14 cellular contexts compared by ENCODE assay signal in genomic region chr22:25452116-25452700, GRCh38.
DNase-seq lines count a peak whose midpoint lies in the region; ATAC-seq and TF ChIP-seq lines count a peak whose summit lies in the region.
"Had no signal": no experiment of that assay in that cellular context is flagged by ENCODE, and none has a peak within 500 bp of the region (broad histone marks: within the 10 kb centered on the region; RNA-seq: fewer than 3 reads in every experiment).

No MANE protein-coding gene starts in this region.

- H3K27me3 ChIP-seq in subcutaneous abdominal adipose tissue (ENCODE audit: control insufficient read depth in 5 of 5, insufficient read depth in 4 of 5, low read length in 5 of 5) (no peaks in the 10 kb centered on the region), left lung (no peaks in the 10 kb centered on the region)
- H3K27me3 ChIP-seq: ascending aorta had no signal

- peak overlapping the region in 4 of 5 donors; percentile 1 to 64 (median 43) for H3K9ac ChIP-seq in subcutaneous abdominal adipose tissue (ENCODE audit: low read length in 5 of 5)

- POLR2A ChIA-PET in activated naive CD8-positive, alpha-beta T cell treated with anti-CD3 and anti-CD28 coated beads, Interleukin-2, amount 10 ng/mL, durations not matched to agents 7 days and 5 days (lab: Charles Lee), result no interaction called here

- peak overlapping the region; percentile 7 to 75 for H3K27ac Mint-ChIP-seq in activated naive CD4-positive, alpha-beta T cell treated with anti-CD3 and anti-CD28 coated beads, Interleukin-2, amount 50 U/mL, for 72 hours
- H3K27ac Mint-ChIP-seq in activated naive CD4-positive, alpha-beta T cell treated with anti-CD3 and anti-CD28 coated beads, Interleukin-2, amount 10 ng/mL, durations not matched to agents 7 days and 5 days, result no peak overlapping the region
- peak overlapping the region; percentile 44 for H3K27ac Mint-ChIP-seq in activated naive CD8-positive, alpha-beta T cell treated with anti-CD3 and anti-CD28 coated beads, Interleukin-2, amount 10 ng/mL, durations not matched to agents 7 days and 5 days

- H3K36me3 ChIP-seq in subcutaneous abdominal adipose tissue (ENCODE audit: control insufficient read depth in 5 of 5, insufficient read depth in 5 of 5, low read length in 5 of 5) (peaks cover 5 to 21% (median 10%) of the 10 kb centered on the region in 5 donors), left lung (peaks cover 0 to 41% of the 10 kb centered on the region in 2 donors)

- H3K4me1 ChIP-seq in subcutaneous abdominal adipose tissue (ENCODE audit: control insufficient read depth in 5 of 5, insufficient read depth in 5 of 5, low read length in 5 of 5) (peaks cover 3 to 34% (median 29%) of the 10 kb centered on the region in 5 donors), left lung (peaks cover 7 to 46% of the 10 kb centered on the region in 2 donors)

- CTCF ChIA-PET in activated naive CD4-positive, alpha-beta T cell treated with anti-CD3 and anti-CD28 coated beads, Interleukin-2, amount 10 ng/mL, durations not matched to agents 7 days and 5 days (lab: Charles Lee), result no interaction called here

- no peak for DNase-seq in activated naive CD4-positive, alpha-beta T cell treated with anti-CD3 and anti-CD28 coated beads, Interleukin-2, amount 50 U/mL, for 72 hours (ENCODE audit: low spot score in 2 of 2)
- DNase-seq in activated naive CD4-positive, alpha-beta T cell treated with anti-CD3 and anti-CD28 coated beads, Interleukin-2, amount 10 ng/mL, durations not matched to agents 7 days and 5 days, result no peak
- no peak for DNase-seq in activated naive CD8-positive, alpha-beta T cell treated with anti-CD3 and anti-CD28 coated beads, Interleukin-2, amount 10 ng/mL, durations not matched to agents 7 days and 5 days
- DNase-seq in fibroblast of the aortic adventitia (ENCODE audit: low read depth) (peak; percentile 74), left lung (no peak), substantia nigra (lab: John Stamatoyannopoulos, UW) (no peak)
- DNase-seq: DMS79; NCI-H2029; NCI-H82; SHP77; stimulated activated CD4-positive, alpha-beta T cell treated with anti-CD3 and anti-CD28 coated beads, Interleukin-2, amount 100 ng/mL, for 24 hours had no signal

- peaks cover 5% of the 10 kb centered on the region for H3K27me3 Mint-ChIP-seq in activated naive CD4-positive, alpha-beta T cell treated with anti-CD3 and anti-CD28 coated beads, Interleukin-2, amount 10 ng/mL, durations not matched to agents 7 days and 5 days
- no peaks in the 10 kb centered on the region for H3K27me3 Mint-ChIP-seq in activated naive CD8-positive, alpha-beta T cell treated with anti-CD3 and anti-CD28 coated beads, Interleukin-2, amount 10 ng/mL, durations not matched to agents 7 days and 5 days

- H3K27ac ChIP-seq in subcutaneous abdominal adipose tissue (ENCODE audit: low read depth, low read length) (no peak overlapping the region), left lung (no peak overlapping the region), substantia nigra (ENCODE audit: low read depth, low read length, poor library complexity, severe bottlenecking) (no peak overlapping the region)
- H3K27ac ChIP-seq: ascending aorta had no signal

- H3K4me3 ChIP-seq in fibroblast of the aortic adventitia (ENCODE audit: low read depth, low read length) (peak overlapping the region; percentile 55), subcutaneous abdominal adipose tissue (ENCODE audit: low read depth in 1 of 5, low read length in 5 of 5) (peak overlapping the region in 4 of 5 donors; percentile 1 to 48 (median 24)), left lung (no peak overlapping the region)

- H3K9me3 Mint-ChIP-seq in activated naive CD4-positive, alpha-beta T cell treated with anti-CD3 and anti-CD28 coated beads, Interleukin-2, amount 50 U/mL, for 72 hours, result no peaks in the 10 kb centered on the region
- H3K9me3 Mint-ChIP-seq in activated naive CD4-positive, alpha-beta T cell treated with anti-CD3 and anti-CD28 coated beads, Interleukin-2, amount 10 ng/mL, durations not matched to agents 7 days and 5 days, result no peaks in the 10 kb centered on the region
- no peaks in the 10 kb centered on the region for H3K9me3 Mint-ChIP-seq in activated naive CD8-positive, alpha-beta T cell treated with anti-CD3 and anti-CD28 coated beads, Interleukin-2, amount 10 ng/mL, durations not matched to agents 7 days and 5 days

- no peak for ATAC-seq in activated naive CD4-positive, alpha-beta T cell treated with anti-CD3 and anti-CD28 coated beads, Interleukin-2, amount 50 U/mL, for 72 hours
- no peak for ATAC-seq in activated naive CD8-positive, alpha-beta T cell treated with anti-CD3 and anti-CD28 coated beads, Interleukin-2, amount 10 ng/mL, durations not matched to agents 7 days and 5 days (ENCODE audit: low read depth)
- ATAC-seq in left lung (no peak), GM21360 (IDR thresholded peaks at IDR 0.05; ENCODE audit: unreplicated experiment) (no peak)

- H3K9me3 ChIP-seq in subcutaneous abdominal adipose tissue (ENCODE audit: control insufficient read depth in 5 of 5, low read length in 5 of 5), result no peaks in the 10 kb centered on the region
- H3K9me3 ChIP-seq in left lung, result no peaks in the 10 kb centered on the region
- H3K9me3 ChIP-seq: ascending aorta had no signal

- H3K4me1 Mint-ChIP-seq in activated naive CD4-positive, alpha-beta T cell treated with anti-CD3 and anti-CD28 coated beads, Interleukin-2, amount 10 ng/mL, durations not matched to agents 7 days and 5 days, result peaks cover 56% of the 10 kb centered on the region
- H3K4me1 Mint-ChIP-seq in activated naive CD8-positive, alpha-beta T cell treated with anti-CD3 and anti-CD28 coated beads, Interleukin-2, amount 10 ng/mL, durations not matched to agents 7 days and 5 days, result peaks cover 50% of the 10 kb centered on the region

- H3K36me3 Mint-ChIP-seq in activated naive CD4-positive, alpha-beta T cell treated with anti-CD3 and anti-CD28 coated beads, Interleukin-2, amount 50 U/mL, for 72 hours, result peaks cover 21 to 47% of the 10 kb centered on the region in 2 donors
- peaks cover 34% of the 10 kb centered on the region for H3K36me3 Mint-ChIP-seq in activated naive CD4-positive, alpha-beta T cell treated with anti-CD3 and anti-CD28 coated beads, Interleukin-2, amount 10 ng/mL, durations not matched to agents 7 days and 5 days
- peaks cover 19% of the 10 kb centered on the region for H3K36me3 Mint-ChIP-seq in activated naive CD8-positive, alpha-beta T cell treated with anti-CD3 and anti-CD28 coated beads, Interleukin-2, amount 10 ng/mL, durations not matched to agents 7 days and 5 days

- H3K4me3 Mint-ChIP-seq in activated naive CD4-positive, alpha-beta T cell treated with anti-CD3 and anti-CD28 coated beads, Interleukin-2, amount 10 ng/mL, durations not matched to agents 7 days and 5 days, result no peak overlapping the region
- peak overlapping the region; percentile 2 for H3K4me3 Mint-ChIP-seq in activated naive CD8-positive, alpha-beta T cell treated with anti-CD3 and anti-CD28 coated beads, Interleukin-2, amount 10 ng/mL, durations not matched to agents 7 days and 5 days

- intact Hi-C loops in left lung (cut with DNase I), result no loop called here

- no peak for TF ChIP-seq CTCF in fibroblast of the aortic adventitia (IDR thresholded peaks at IDR 0.05; ENCODE audit: insufficient read depth, low read length)
- TF ChIP-seq CTCF in left lung (IDR thresholded peaks at IDR 0.05), result no peak

Comparison
In these comparisons a context has a peak if more than half of its experiments do, and no peak if none do; other contexts are left out.
1. H3K4me3 ChIP-seq: peak in fibroblast of the aortic adventitia (single experiment) and subcutaneous abdominal adipose tissue (4 of 5); none in left lung (0 of 2).